In genomic region chr19:1874554-1875185, GRCh38 we compare ENCODE assay signal across 8 cellular contexts. TPM values are rescaled to one million over a fixed set of nuclear protein-coding genes. Genes with fewer than 3 reads are reported as not detected.
A peak's percentile ranks its signal among the peaks of the same experiment; 100 is the strongest.
DNase-seq lines count a peak whose midpoint lies in the region; ATAC-seq, FAIRE-seq and TF ChIP-seq lines count a peak whose summit lies in the region.

No MANE protein-coding gene starts in this region.

- peaks cover 25 to 32% of the 10 kb centered on the region in 2 donors for H3K4me1 Mint-ChIP-seq in effector memory CD8-positive, alpha-beta T cell (ENCODE audit: low read depth in 2 of 2)
- peaks cover 18% of the 10 kb centered on the region for H3K4me1 Mint-ChIP-seq in nephron progenitor cell

- ATAC-seq in effector memory CD8-positive, alpha-beta T cell (replicated peaks) = peak; percentile 52
- ATAC-seq in GM19328 (IDR thresholded peaks at IDR 0.05; ENCODE audit: unreplicated experiment) (no peak), HG03432 (IDR thresholded peaks at IDR 0.05; ENCODE audit: unreplicated experiment) (no peak)

- peaks cover 73% of the 10 kb centered on the region for H3K36me3 Mint-ChIP-seq in effector memory CD8-positive, alpha-beta T cell (ENCODE audit: insufficient read depth)
- H3K36me3 Mint-ChIP-seq in nephron progenitor cell (ENCODE audit: low read depth) = peaks cover 9% of the 10 kb centered on the region

- no peak for TF ChIP-seq CTCF in Peyer's patch (IDR thresholded peaks at IDR 0.05)
- no peak for TF ChIP-seq CTCF in nephron progenitor cell (IDR thresholded peaks at IDR 0.05)

- no peaks in the 10 kb centered on the region for H3K27me3 Mint-ChIP-seq in effector memory CD8-positive, alpha-beta T cell
- H3K27me3 Mint-ChIP-seq in nephron progenitor cell (ENCODE audit: low read depth, poor library complexity) = no peaks in the 10 kb centered on the region

- peak overlapping the region; percentile 96 to 99 for H3K4me3 Mint-ChIP-seq in effector memory CD8-positive, alpha-beta T cell
- peak overlapping the region; percentile 96 for H3K4me3 Mint-ChIP-seq in nephron progenitor cell

- H3K4me1 ChIP-seq in Peyer's patch = peaks cover 0 to 34% (median 16%) of the 10 kb centered on the region in 4 donors

- peak overlapping the region; percentile 92 to 96 for H3K27ac Mint-ChIP-seq in effector memory CD8-positive, alpha-beta T cell
- H3K27ac Mint-ChIP-seq in nephron progenitor cell = no peak overlapping the region

- no peaks in the 10 kb centered on the region for H3K9me3 ChIP-seq in Peyer's patch

- peak; percentile 69 for FAIRE-seq in GM18507 (lab: Jason Lieb, UNC)

- H3K36me3 ChIP-seq in Peyer's patch = peaks cover 0 to 27% (median 0%) of the 10 kb centered on the region in 3 donors

- H3K27me3 ChIP-seq in Peyer's patch = no peaks in the 10 kb centered on the region

- peak overlapping the region; percentile 91 to 98 (median 94) for H3K27ac ChIP-seq in Peyer's patch

- no peak for DNase-seq in GM18507 (ENCODE audit: extremely low spot score, insufficient read length, low read depth)
- DNase-seq in Peyer's patch = no peak
- peak in 1 of 3 experiments; percentile 34 for DNase-seq in effector memory CD8-positive, alpha-beta T cell
- no peak for DNase-seq in nephron progenitor cell
- DNase-seq in HT-29 (ENCODE audit: low spot score) = no peak
- DNase-seq in NCI-H69 (lab: John Stamatoyannopoulos, UW) = no peak

- no peaks in the 10 kb centered on the region for H3K9me3 Mint-ChIP-seq in effector memory CD8-positive, alpha-beta T cell
- H3K9me3 Mint-ChIP-seq in nephron progenitor cell = no peaks in the 10 kb centered on the region

- TF ChIP-seq POLR2A in Peyer's patch (IDR thresholded peaks at IDR 0.05) = no peak

- H3K4me3 ChIP-seq in Peyer's patch = peak overlapping the region; percentile 78 to 98 (median 85)

RNA-seq across cellular contexts. Expression of gene ABHD17A, which starts 10.6 kb away (rescaled TPM):
- 10 to 100 TPM; 52.0 to 95.9 (median 68.4) TPM for total RNA-seq in Peyer's patch
- 136 and 141 TPM in 2 replicates for total RNA-seq in HT-29 (2014; rRNA removed; shearing (Covaris generic))

RNA-seq across cellular contexts. Expression of gene KLF16, which starts 11.3 kb away (rescaled TPM):
- 10 to 100 TPM; 10.3 to 18.2 (median 14.8) TPM for total RNA-seq in Peyer's patch
- total RNA-seq in HT-29 (2014; rRNA removed; shearing (Covaris generic)) = 25.2 and 34.5 TPM in 2 replicates

RNA-seq across cellular contexts. Expression of gene REXO1, which starts 26.4 kb away (rescaled TPM):
- total RNA-seq in Peyer's patch = 100 to 1,000 TPM in 1 of 4 donors, 10 to 100 TPM in 3; 47.0 to 101 (median 57.2) TPM
- total RNA-seq in HT-29 (2014; rRNA removed; shearing (Covaris generic)) = 19.1 and 26.1 TPM in 2 replicates

RNA-seq across cellular contexts. Expression of gene ADAT3, which starts 30.5 kb away (rescaled TPM):
- 10 to 100 TPM; 18.2 to 33.3 (median 23.8) TPM for total RNA-seq in Peyer's patch
- 3.2 and 6.9 TPM in 2 replicates for total RNA-seq in HT-29 (2014; rRNA removed; shearing (Covaris generic))

RNA-seq across cellular contexts. Expression of gene SCAMP4, which starts 30.5 kb away (rescaled TPM):
- total RNA-seq in Peyer's patch = 10 to 100 TPM; 45.4 to 62.6 (median 57.0) TPM
- total RNA-seq in HT-29 (2014; rRNA removed; shearing (Covaris generic)) = 67.6 and 73.3 TPM in 2 replicates
